15 cellular contexts compared by ENCODE assay signal in the genomic region with DNA sequence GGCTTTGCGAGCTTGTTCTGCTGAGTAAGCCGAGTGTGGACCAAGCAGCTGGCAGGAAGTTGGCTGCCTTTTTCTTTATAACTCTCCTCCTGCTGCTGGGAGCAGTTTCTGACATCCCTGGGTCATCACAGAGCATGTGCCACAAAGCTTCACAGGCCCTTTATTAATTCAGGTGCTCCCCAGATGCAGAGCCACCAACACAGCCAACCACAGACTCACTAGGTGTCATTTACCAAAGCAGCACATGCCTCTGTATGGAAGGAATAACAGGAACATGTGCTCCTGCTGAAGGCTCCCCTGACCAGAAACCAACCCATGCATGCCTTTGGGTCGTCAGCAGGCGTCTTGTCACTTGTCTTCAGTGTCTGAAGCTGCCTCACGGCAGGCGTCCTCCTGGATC.
A peak's percentile ranks its signal among the peaks of the same experiment; 100 is the strongest.
DNase-seq lines count a peak whose midpoint lies in the region; ATAC-seq, FAIRE-seq and TF ChIP-seq lines count a peak whose summit lies in the region.
"Had no signal": no experiment of that assay in that cellular context is flagged by ENCODE, and none has a peak within 500 bp of the region (broad histone marks: within the 10 kb centered on the region; RNA-seq: fewer than 3 reads in every experiment).

No MANE protein-coding gene starts in this region.

- H3K9ac ChIP-seq in kidney (ENCODE audit: low read length in 2 of 2) = no peak overlapping the region

- TF ChIP-seq CTCF in Peyer's patch (IDR thresholded peaks at IDR 0.05) = no peak
- TF ChIP-seq CTCF in kidney (IDR thresholded peaks at IDR 0.05; ENCODE audit: borderline replicate concordance, extremely low read depth, insufficient read depth) = no peak

- H3K9me3 ChIP-seq in Peyer's patch = no peaks in the 10 kb centered on the region
- no peaks in the 10 kb centered on the region for H3K9me3 ChIP-seq in kidney (ENCODE audit: control insufficient read depth in 1 of 2, low read length in 2 of 2)
- no peaks in the 10 kb centered on the region for H3K9me3 ChIP-seq in thymus (ENCODE audit: control insufficient read depth)

- H3K27ac Mint-ChIP-seq in activated CD8-positive, alpha-beta memory T cell treated with anti-CD3 and anti-CD28 coated beads, Interleukin-2, amount 10 ng/mL, durations not matched to agents 7 days and 5 days = no peak overlapping the region
- H3K27ac Mint-ChIP-seq: CD4-positive, CD25-positive, alpha-beta regulatory T cell; GM23338 had no signal

- H3K36me3 ChIP-seq in Peyer's patch (no peaks in the 10 kb centered on the region), kidney (ENCODE audit: control insufficient read depth in 1 of 2, insufficient read depth in 2 of 2, low read length in 2 of 2) (no peaks in the 10 kb centered on the region), thymus (ENCODE audit: control insufficient read depth, insufficient read depth) (peaks cover 5% of the 10 kb centered on the region)

- H3K4me3 ChIP-seq in Peyer's patch = no peak overlapping the region
- no peak overlapping the region for H3K4me3 ChIP-seq in kidney (ENCODE audit: low read length in 2 of 2)
- no peak overlapping the region for H3K4me3 ChIP-seq in thymus (ENCODE audit: low read length)
- H3K4me3 ChIP-seq: GM23338 had no signal

- no peak for ATAC-seq in activated CD8-positive, alpha-beta memory T cell treated with anti-CD3 and anti-CD28 coated beads, Interleukin-2, amount 10 ng/mL, durations not matched to agents 7 days and 5 days
- ATAC-seq in HG02763 (IDR thresholded peaks at IDR 0.05; ENCODE audit: unreplicated experiment) (no peak), GM18870 (IDR thresholded peaks at IDR 0.05; ENCODE audit: unreplicated experiment) (no peak)
- ATAC-seq: GM23338 had no signal

- no peak overlapping the region for H3K27ac ChIP-seq in Peyer's patch
- H3K27ac ChIP-seq in kidney (ENCODE audit: low read depth in 2 of 2, low read length in 2 of 2) = no peak overlapping the region
- H3K27ac ChIP-seq in thymus (ENCODE audit: low read depth) = peak overlapping the region; percentile 43
- H3K27ac ChIP-seq: 22Rv1 had no signal

- no peaks in the 10 kb centered on the region for H3K4me1 Mint-ChIP-seq in activated CD8-positive, alpha-beta memory T cell treated with anti-CD3 and anti-CD28 coated beads, Interleukin-2, amount 10 ng/mL, durations not matched to agents 7 days and 5 days

- H3K27me3 ChIP-seq in Peyer's patch = no peaks in the 10 kb centered on the region
- H3K27me3 ChIP-seq in thymus (ENCODE audit: control insufficient read depth, insufficient read depth) = no peaks in the 10 kb centered on the region

- peak; percentile 37 for DNase-seq in activated CD8-positive, alpha-beta memory T cell treated with anti-CD3 and anti-CD28 coated beads for 24 hours
- DNase-seq in activated CD8-positive, alpha-beta memory T cell treated with anti-CD3 and anti-CD28 coated beads, Interleukin-2, amount 10 ng/mL, durations not matched to agents 7 days and 5 days = no peak
- DNase-seq in Peyer's patch (peak in 2 of 3 donors; percentile 19 to 28), kidney (peak; percentile 17), NCI-H446 treated with DMSO at 0.1 percent for 48 hours (lab: John Stamatoyannopoulos, UW) (no peak)
- DNase-seq: CD4-positive, CD25-positive, alpha-beta regulatory T cell; DMS53; H9 had no signal

- no peaks in the 10 kb centered on the region for H3K4me1 ChIP-seq in Peyer's patch
- peaks cover 0 to 4% of the 10 kb centered on the region in 2 donors for H3K4me1 ChIP-seq in kidney (ENCODE audit: control insufficient read depth in 1 of 2, insufficient read depth in 1 of 2, low read depth in 1 of 2, low read length in 2 of 2)
- no peaks in the 10 kb centered on the region for H3K4me1 ChIP-seq in thymus (ENCODE audit: control insufficient read depth, insufficient read depth, low read length)

- FAIRE-seq in kidney (lab: Jason Lieb, UNC) = no peak
- FAIRE-seq: G401.6, GM12891 had no signal

- H3K27me3 Mint-ChIP-seq in activated CD8-positive, alpha-beta memory T cell treated with anti-CD3 and anti-CD28 coated beads, Interleukin-2, amount 10 ng/mL, durations not matched to agents 7 days and 5 days = peaks cover 2% of the 10 kb centered on the region
- H3K27me3 Mint-ChIP-seq: CD4-positive, CD25-positive, alpha-beta regulatory T cell had no signal

- H3K36me3 Mint-ChIP-seq in activated CD8-positive, alpha-beta memory T cell treated with anti-CD3 and anti-CD28 coated beads, Interleukin-2, amount 10 ng/mL, durations not matched to agents 7 days and 5 days = peaks cover 1% of the 10 kb centered on the region

- no peak for TF ChIP-seq POLR2A in Peyer's patch (IDR thresholded peaks at IDR 0.05)

- H3K9me3 Mint-ChIP-seq in activated CD8-positive, alpha-beta memory T cell treated with anti-CD3 and anti-CD28 coated beads, Interleukin-2, amount 10 ng/mL, durations not matched to agents 7 days and 5 days (ENCODE audit: low read depth) = no peaks in the 10 kb centered on the region
- H3K9me3 Mint-ChIP-seq: GM23338 had no signal

- intact Hi-C loops in kidney (cut with DNase I) = no loop called here

- CTCF ChIA-PET in activated CD8-positive, alpha-beta memory T cell treated with anti-CD3 and anti-CD28 coated beads, Interleukin-2, amount 10 ng/mL, durations not matched to agents 7 days and 5 days (lab: Charles Lee) = no interaction called here

- no peak overlapping the region for H3K4me3 Mint-ChIP-seq in activated CD8-positive, alpha-beta memory T cell treated with anti-CD3 and anti-CD28 coated beads, Interleukin-2, amount 10 ng/mL, durations not matched to agents 7 days and 5 days
- H3K4me3 Mint-ChIP-seq: CD4-positive, CD25-positive, alpha-beta regulatory T cell; GM23338; H9 had no signal

- WGBS in thymus = 74% methylated on average over 6 of the region's 6 CpGs

Comparison
In these comparisons a context has a peak if more than half of its experiments do, and no peak if none do; other contexts are left out.
1. DNase-seq: peak in activated CD8-positive, alpha-beta memory T cell treated with anti-CD3 and anti-CD28 coated beads for 24 hours (single experiment), Peyer's patch (2 of 3) and kidney (single experiment); none in activated CD8-positive, alpha-beta memory T cell treated with anti-CD3 and anti-CD28 coated beads, Interleukin-2, amount 10 ng/mL, durations not matched to agents 7 days and 5 days (single experiment) and NCI-H446 treated with DMSO at 0.1 percent for 48 hours (single experiment).